ENCODE assay signal across 1 cellular context in genomic region chr1:221411283-221411682, GRCh38.
TF ChIP-seq lines count a peak whose summit lies in the region.

No MANE protein-coding gene starts in this region.

TF ChIP-seq in GM23338, 12 proteins besides CTCF, POLR2A, EP300 and RAD21 (continued from another document):
- TF ChIP-seq REST (IDR thresholded peaks at IDR 0.05; ENCODE audit: unreplicated experiment) (no peak), ZNF462 (CRISPR knock-in tag; IDR thresholded peaks at IDR 0.05) (no peak), ETS1 (IDR thresholded peaks at IDR 0.05) (no peak), ZNF114 (CRISPR knock-in tag; IDR thresholded peaks at IDR 0.05) (no peak)
